8 cellular contexts compared by ENCODE assay signal in genomic region chr1:201456499-201457309, GRCh38. TPM values are rescaled to one million over a fixed set of nuclear protein-coding genes. Genes with fewer than 3 reads are reported as not detected.
DNase-seq lines count a peak whose midpoint lies in the region; ATAC-seq and TF ChIP-seq lines count a peak whose summit lies in the region.

No MANE protein-coding gene starts in this region.

- H3K79me2 ChIP-seq in DOHH2 (ENCODE audit: control insufficient read depth, low read length): no peaks in the 10 kb centered on the region
- no peaks in the 10 kb centered on the region for H3K79me2 ChIP-seq in osteoblast (ENCODE audit: insufficient read depth, low read length)

- H4K20me1 ChIP-seq in DOHH2 (ENCODE audit: control insufficient read depth, insufficient read depth, low read depth, low read length) (no peaks in the 10 kb centered on the region), osteoblast (ENCODE audit: insufficient read depth, low read length) (no peaks in the 10 kb centered on the region)

- no peaks in the 10 kb centered on the region for H3F3A ChIP-seq in DOHH2 (ENCODE audit: control insufficient read depth, insufficient read depth)

- H3K4me2 ChIP-seq in DOHH2 (ENCODE audit: low read length) (peak overlapping the region; percentile 19), osteoblast (ENCODE audit: insufficient read depth, low read length) (peak overlapping the region; percentile 88)

- no peak for TF ChIP-seq CTCF in DOHH2 (IDR thresholded peaks at IDR 0.05; ENCODE audit: low read depth, low read length, poor library complexity, severe bottlenecking)
- no peak for TF ChIP-seq CTCF in epithelial cell of proximal tubule (conservative IDR thresholded peaks at IDR 0.05; ENCODE audit: low read depth, low read length)
- no peak for TF ChIP-seq CTCF in osteoblast (IDR thresholded peaks at IDR 0.05; ENCODE audit: extremely low read depth, low read depth, low read length)

- no peak overlapping the region for H3K27ac ChIP-seq in DOHH2 (ENCODE audit: low read depth, low read length)
- H3K27ac ChIP-seq in osteoblast (ENCODE audit: low read depth, low read length): peak overlapping the region; percentile 100

- H3K27me3 ChIP-seq in DOHH2 (ENCODE audit: control insufficient read depth, low read length): peaks cover 10% of the 10 kb centered on the region; the same call in 1 of the 2 replicates
- no peaks in the 10 kb centered on the region for H3K27me3 ChIP-seq in osteoblast (ENCODE audit: insufficient read depth, low read length)

- H3K9me3 Mint-ChIP-seq in activated naive CD8-positive, alpha-beta T cell treated with anti-CD3 and anti-CD28 coated beads for 36 hours: peaks cover 1% of the 10 kb centered on the region

- peaks cover 10% of the 10 kb centered on the region for H3K4me1 ChIP-seq in DOHH2 (ENCODE audit: control insufficient read depth, low read length)
- H3K4me1 ChIP-seq in osteoblast (ENCODE audit: insufficient read depth, low read length): peaks cover 70% of the 10 kb centered on the region

- H2AFZ ChIP-seq in osteoblast (ENCODE audit: low read length): peak overlapping the region; percentile 25

- H3K36me3 Mint-ChIP-seq in activated naive CD8-positive, alpha-beta T cell treated with anti-CD3 and anti-CD28 coated beads for 36 hours: no peaks in the 10 kb centered on the region
- H3K36me3 Mint-ChIP-seq in T-helper 17 cell (ENCODE audit: low read depth): no peaks in the 10 kb centered on the region

- H3K4me1 Mint-ChIP-seq in activated naive CD8-positive, alpha-beta T cell treated with anti-CD3 and anti-CD28 coated beads for 36 hours: peaks cover 11% of the 10 kb centered on the region
- peaks cover 12% of the 10 kb centered on the region for H3K4me1 Mint-ChIP-seq in T-helper 17 cell

- no peak for ATAC-seq in T-helper 17 cell

- H3K4me3 ChIP-seq in DOHH2 (ENCODE audit: low read length) (no peak overlapping the region), epithelial cell of proximal tubule (ENCODE audit: low read depth, low read length) (no peak overlapping the region), osteoblast (ENCODE audit: insufficient read depth, low read length) (peak overlapping the region; percentile 56)

- no peak overlapping the region for H3K4me3 Mint-ChIP-seq in activated naive CD8-positive, alpha-beta T cell treated with anti-CD3 and anti-CD28 coated beads for 36 hours
- H3K4me3 Mint-ChIP-seq in T-helper 17 cell: no peak overlapping the region

- H3K36me3 ChIP-seq in DOHH2 (ENCODE audit: control insufficient read depth, low read length): no peaks in the 10 kb centered on the region
- H3K36me3 ChIP-seq in osteoblast (ENCODE audit: insufficient read depth, low read length): no peaks in the 10 kb centered on the region

- H3K9me3 ChIP-seq in DOHH2 (ENCODE audit: control insufficient read depth, insufficient read depth, low read length) (no peaks in the 10 kb centered on the region), osteoblast (ENCODE audit: low read depth, low read length) (no peaks in the 10 kb centered on the region), T-helper 17 cell (ENCODE audit: control insufficient read depth, low read length, poor library complexity, severe bottlenecking) (no peaks in the 10 kb centered on the region)

- H3K9me2 ChIP-seq in DOHH2 (replicated peaks; ENCODE audit: control insufficient read depth, low read length): no peaks in the 10 kb centered on the region

- peaks cover 15% of the 10 kb centered on the region for H3K27me3 Mint-ChIP-seq in activated naive CD8-positive, alpha-beta T cell treated with anti-CD3 and anti-CD28 coated beads for 36 hours
- H3K27me3 Mint-ChIP-seq in T-helper 17 cell: peaks cover 22% of the 10 kb centered on the region

- DNase-seq in OCI-M1 (lab: John Stamatoyannopoulos, UW): peak; percentile 55
- DNase-seq in epithelial cell of proximal tubule (ENCODE audit: low read depth): peak; percentile 91
- DNase-seq in osteoblast (ENCODE audit: insufficient read length, low spot score, missing footprints): peak; percentile 90
- no peak for DNase-seq in foreskin melanocyte
- no peak for DNase-seq in mesenteric fat pad (ENCODE audit: low spot score)
- DNase-seq in activated naive CD8-positive, alpha-beta T cell treated with anti-CD3 and anti-CD28 coated beads for 36 hours: no peak
- no peak for DNase-seq in T-helper 17 cell

- H3K27ac Mint-ChIP-seq in activated naive CD8-positive, alpha-beta T cell treated with anti-CD3 and anti-CD28 coated beads for 36 hours: no peak overlapping the region
- no peak overlapping the region for H3K27ac Mint-ChIP-seq in T-helper 17 cell

RNA-seq across cellular contexts. Expression of gene PHLDA3, which starts 12.3 kb away (rescaled TPM):
- 40.4 and 53.9 TPM in 2 replicates for total RNA-seq in epithelial cell of proximal tubule
- total RNA-seq in osteoblast: 116 and 134 TPM in 2 replicates
- 358 TPM for total RNA-seq in mesenteric fat pad
- total RNA-seq in activated naive CD8-positive, alpha-beta T cell treated with anti-CD3 and anti-CD28 coated beads for 36 hours: 1 to 10 TPM; 4.2 to 4.7 TPM
- total RNA-seq in T-helper 17 cell: 1 to 10 TPM; 1.6 to 2.7 TPM

RNA-seq across cellular contexts. Expression of gene TNNI1, which starts 35.2 kb away (rescaled TPM):
- total RNA-seq in epithelial cell of proximal tubule (0.35 TPM in 1 of 2 replicates, not detected in the other), osteoblast (not detected in 2 replicates), mesenteric fat pad (not detected), T-helper 17 cell (not detected)
- not detected for total RNA-seq in activated naive CD8-positive, alpha-beta T cell treated with anti-CD3 and anti-CD28 coated beads for 36 hours

RNA-seq across cellular contexts. Expression of gene CSRP1, which starts 50.2 kb away (rescaled TPM):
- total RNA-seq in epithelial cell of proximal tubule (630 and 765 TPM in 2 replicates), osteoblast (389 and 480 TPM in 2 replicates), mesenteric fat pad (151 TPM), T-helper 17 cell (10 to 100 TPM; 37.2 to 51.7 TPM)
- 10 to 100 TPM; 57.0 to 59.1 TPM for total RNA-seq in activated naive CD8-positive, alpha-beta T cell treated with anti-CD3 and anti-CD28 coated beads for 36 hours

RNA-seq across cellular contexts. Expression of gene LAD1, which starts 57.6 kb away (rescaled TPM):
- total RNA-seq in epithelial cell of proximal tubule: 36.9 and 72.5 TPM in 2 replicates
- not detected in 2 replicates for total RNA-seq in osteoblast
- 0.51 TPM for total RNA-seq in mesenteric fat pad
- not detected for total RNA-seq in activated naive CD8-positive, alpha-beta T cell treated with anti-CD3 and anti-CD28 coated beads for 36 hours
- not detected for total RNA-seq in T-helper 17 cell

Comparison
In these comparisons a context has a peak if more than half of its experiments do, and no peak if none do; other contexts are left out.
1. DNase-seq: peak in OCI-M1 (single experiment), epithelial cell of proximal tubule (single experiment) and osteoblast (single experiment); none in foreskin melanocyte (single experiment), mesenteric fat pad (single experiment), activated naive CD8-positive, alpha-beta T cell treated with anti-CD3 and anti-CD28 coated beads for 36 hours (single experiment) and T-helper 17 cell (0 of 3).